ENCODE assay signal across 2 cellular contexts in the genomic region with DNA sequence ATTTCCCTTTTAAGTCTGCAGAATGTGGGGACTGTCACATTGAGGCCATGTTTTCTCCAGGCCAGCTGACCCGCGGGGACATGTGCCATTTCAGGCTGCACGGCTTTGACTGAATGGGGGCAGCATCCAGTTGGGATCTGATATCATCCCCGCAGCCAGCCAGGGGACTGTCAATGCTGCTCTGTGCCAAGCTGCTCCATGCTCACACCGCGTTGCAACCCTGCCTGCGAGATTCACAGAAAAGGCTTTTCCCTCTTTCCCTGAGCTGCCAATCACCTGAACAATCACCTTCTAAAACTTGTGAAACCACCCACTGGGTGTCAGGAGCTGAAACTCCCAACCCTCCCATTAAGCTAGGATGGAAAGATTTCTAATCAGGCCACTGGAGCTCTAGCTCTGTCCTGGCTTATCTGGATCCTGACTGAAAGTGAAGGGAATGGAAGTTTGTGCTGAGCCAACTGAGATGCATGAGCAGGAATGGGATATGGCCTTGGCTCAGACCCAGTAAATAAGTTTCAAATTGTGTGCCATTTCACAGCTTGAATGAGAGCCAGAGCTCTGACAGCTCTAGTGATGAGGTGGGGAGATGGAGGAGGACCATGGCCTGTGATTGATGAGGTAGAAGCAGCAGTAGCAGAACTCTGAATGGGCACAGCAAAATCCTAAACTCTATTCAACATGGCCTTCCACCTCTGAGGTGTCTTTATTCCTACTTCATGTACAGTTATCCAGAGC.
TF ChIP-seq lines count a peak whose summit lies in the region.

No MANE protein-coding gene starts in this region.

TF ChIP-seq in GM23338, 12 proteins besides CTCF, POLR2A, EP300 and RAD21 (continued from another document):
- TF ChIP-seq, protein P1, sequence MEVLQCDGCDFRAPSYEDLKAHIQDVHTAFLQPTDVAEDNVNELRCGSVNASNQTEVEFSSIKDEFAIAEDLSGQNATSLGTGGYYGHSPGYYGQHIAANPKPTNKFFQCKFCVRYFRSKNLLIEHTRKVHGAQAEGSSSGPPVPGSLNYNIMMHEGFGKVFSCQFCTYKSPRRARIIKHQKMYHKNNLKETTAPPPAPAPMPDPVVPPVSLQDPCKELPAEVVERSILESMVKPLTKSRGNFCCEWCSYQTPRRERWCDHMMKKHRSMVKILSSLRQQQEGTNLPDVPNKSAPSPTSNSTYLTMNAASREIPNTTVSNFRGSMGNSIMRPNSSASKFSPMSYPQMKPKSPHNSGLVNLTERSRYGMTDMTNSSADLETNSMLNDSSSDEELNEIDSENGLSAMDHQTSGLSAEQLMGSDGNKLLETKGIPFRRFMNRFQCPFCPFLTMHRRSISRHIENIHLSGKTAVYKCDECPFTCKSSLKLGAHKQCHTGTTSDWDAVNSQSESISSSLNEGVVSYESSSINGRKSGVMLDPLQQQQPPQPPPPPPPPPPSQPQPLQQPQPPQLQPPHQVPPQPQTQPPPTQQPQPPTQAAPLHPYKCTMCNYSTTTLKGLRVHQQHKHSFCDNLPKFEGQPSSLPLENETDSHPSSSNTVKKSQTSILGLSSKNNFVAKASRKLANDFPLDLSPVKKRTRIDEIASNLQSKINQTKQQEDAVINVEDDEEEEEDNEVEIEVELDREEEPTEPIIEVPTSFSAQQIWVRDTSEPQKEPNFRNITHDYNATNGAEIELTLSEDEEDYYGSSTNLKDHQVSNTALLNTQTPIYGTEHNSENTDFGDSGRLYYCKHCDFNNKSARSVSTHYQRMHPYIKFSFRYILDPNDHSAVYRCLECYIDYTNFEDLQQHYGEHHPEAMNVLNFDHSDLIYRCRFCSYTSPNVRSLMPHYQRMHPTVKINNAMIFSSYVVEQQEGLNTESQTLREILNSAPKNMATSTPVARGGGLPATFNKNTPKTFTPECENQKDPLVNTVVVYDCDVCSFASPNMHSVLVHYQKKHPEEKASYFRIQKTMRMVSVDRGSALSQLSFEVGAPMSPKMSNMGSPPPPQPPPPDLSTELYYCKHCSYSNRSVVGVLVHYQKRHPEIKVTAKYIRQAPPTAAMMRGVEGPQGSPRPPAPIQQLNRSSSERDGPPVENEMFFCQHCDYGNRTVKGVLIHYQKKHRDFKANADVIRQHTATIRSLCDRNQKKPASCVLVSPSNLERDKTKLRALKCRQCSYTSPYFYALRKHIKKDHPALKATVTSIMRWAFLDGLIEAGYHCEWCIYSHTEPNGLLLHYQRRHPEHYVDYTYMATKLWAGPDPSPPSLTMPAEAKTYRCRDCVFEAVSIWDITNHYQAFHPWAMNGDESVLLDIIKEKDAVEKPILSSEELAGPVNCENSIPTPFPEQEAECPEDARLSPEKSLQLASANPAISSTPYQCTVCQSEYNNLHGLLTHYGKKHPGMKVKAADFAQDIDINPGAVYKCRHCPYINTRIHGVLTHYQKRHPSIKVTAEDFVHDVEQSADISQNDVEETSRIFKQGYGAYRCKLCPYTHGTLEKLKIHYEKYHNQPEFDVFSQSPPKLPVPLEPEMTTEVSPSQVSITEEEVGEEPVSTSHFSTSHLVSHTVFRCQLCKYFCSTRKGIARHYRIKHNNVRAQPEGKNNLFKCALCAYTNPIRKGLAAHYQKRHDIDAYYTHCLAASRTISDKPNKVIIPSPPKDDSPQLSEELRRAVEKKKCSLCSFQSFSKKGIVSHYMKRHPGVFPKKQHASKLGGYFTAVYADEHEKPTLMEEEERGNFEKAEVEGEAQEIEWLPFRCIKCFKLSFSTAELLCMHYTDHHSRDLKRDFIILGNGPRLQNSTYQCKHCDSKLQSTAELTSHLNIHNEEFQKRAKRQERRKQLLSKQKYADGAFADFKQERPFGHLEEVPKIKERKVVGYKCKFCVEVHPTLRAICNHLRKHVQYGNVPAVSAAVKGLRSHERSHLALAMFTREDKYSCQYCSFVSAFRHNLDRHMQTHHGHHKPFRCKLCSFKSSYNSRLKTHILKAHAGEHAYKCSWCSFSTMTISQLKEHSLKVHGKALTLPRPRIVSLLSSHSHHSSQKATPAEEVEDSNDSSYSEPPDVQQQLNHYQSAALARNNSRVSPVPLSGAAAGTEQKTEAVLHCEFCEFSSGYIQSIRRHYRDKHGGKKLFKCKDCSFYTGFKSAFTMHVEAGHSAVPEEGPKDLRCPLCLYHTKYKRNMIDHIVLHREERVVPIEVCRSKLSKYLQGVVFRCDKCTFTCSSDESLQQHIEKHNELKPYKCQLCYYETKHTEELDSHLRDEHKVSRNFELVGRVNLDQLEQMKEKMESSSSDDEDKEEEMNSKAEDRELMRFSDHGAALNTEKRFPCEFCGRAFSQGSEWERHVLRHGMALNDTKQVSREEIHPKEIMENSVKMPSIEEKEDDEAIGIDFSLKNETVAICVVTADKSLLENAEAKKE (CRISPR knock-in tag; IDR thresholded peaks at IDR 0.05), result no peak
- TF ChIP-seq, protein P2, sequence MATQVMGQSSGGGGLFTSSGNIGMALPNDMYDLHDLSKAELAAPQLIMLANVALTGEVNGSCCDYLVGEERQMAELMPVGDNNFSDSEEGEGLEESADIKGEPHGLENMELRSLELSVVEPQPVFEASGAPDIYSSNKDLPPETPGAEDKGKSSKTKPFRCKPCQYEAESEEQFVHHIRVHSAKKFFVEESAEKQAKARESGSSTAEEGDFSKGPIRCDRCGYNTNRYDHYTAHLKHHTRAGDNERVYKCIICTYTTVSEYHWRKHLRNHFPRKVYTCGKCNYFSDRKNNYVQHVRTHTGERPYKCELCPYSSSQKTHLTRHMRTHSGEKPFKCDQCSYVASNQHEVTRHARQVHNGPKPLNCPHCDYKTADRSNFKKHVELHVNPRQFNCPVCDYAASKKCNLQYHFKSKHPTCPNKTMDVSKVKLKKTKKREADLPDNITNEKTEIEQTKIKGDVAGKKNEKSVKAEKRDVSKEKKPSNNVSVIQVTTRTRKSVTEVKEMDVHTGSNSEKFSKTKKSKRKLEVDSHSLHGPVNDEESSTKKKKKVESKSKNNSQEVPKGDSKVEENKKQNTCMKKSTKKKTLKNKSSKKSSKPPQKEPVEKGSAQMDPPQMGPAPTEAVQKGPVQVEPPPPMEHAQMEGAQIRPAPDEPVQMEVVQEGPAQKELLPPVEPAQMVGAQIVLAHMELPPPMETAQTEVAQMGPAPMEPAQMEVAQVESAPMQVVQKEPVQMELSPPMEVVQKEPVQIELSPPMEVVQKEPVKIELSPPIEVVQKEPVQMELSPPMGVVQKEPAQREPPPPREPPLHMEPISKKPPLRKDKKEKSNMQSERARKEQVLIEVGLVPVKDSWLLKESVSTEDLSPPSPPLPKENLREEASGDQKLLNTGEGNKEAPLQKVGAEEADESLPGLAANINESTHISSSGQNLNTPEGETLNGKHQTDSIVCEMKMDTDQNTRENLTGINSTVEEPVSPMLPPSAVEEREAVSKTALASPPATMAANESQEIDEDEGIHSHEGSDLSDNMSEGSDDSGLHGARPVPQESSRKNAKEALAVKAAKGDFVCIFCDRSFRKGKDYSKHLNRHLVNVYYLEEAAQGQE (IDR thresholded peaks at IDR 0.05; ENCODE audit: unreplicated experiment), result no peak
- TF ChIP-seq CREB1 (CRISPR knock-in tag; IDR thresholded peaks at IDR 0.05; ENCODE audit: low read depth) (no peak), NANOG (IDR thresholded peaks at IDR 0.05; ENCODE audit: borderline replicate concordance) (no peak), ZNF331 (CRISPR knock-in tag; IDR thresholded peaks at IDR 0.05; ENCODE audit: low read depth) (no peak), ZNF114 (CRISPR knock-in tag; IDR thresholded peaks at IDR 0.05) (no peak)
- TF ChIP-seq, protein P3, sequence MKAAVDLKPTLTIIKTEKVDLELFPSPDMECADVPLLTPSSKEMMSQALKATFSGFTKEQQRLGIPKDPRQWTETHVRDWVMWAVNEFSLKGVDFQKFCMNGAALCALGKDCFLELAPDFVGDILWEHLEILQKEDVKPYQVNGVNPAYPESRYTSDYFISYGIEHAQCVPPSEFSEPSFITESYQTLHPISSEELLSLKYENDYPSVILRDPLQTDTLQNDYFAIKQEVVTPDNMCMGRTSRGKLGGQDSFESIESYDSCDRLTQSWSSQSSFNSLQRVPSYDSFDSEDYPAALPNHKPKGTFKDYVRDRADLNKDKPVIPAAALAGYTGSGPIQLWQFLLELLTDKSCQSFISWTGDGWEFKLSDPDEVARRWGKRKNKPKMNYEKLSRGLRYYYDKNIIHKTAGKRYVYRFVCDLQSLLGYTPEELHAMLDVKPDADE (IDR thresholded peaks at IDR 0.05), result no peak

TF ChIP-seq in K562, 482 proteins besides CTCF, POLR2A, EP300 and RAD21 (continued from another document and continues in another):
- TF ChIP-seq, protein P4, sequence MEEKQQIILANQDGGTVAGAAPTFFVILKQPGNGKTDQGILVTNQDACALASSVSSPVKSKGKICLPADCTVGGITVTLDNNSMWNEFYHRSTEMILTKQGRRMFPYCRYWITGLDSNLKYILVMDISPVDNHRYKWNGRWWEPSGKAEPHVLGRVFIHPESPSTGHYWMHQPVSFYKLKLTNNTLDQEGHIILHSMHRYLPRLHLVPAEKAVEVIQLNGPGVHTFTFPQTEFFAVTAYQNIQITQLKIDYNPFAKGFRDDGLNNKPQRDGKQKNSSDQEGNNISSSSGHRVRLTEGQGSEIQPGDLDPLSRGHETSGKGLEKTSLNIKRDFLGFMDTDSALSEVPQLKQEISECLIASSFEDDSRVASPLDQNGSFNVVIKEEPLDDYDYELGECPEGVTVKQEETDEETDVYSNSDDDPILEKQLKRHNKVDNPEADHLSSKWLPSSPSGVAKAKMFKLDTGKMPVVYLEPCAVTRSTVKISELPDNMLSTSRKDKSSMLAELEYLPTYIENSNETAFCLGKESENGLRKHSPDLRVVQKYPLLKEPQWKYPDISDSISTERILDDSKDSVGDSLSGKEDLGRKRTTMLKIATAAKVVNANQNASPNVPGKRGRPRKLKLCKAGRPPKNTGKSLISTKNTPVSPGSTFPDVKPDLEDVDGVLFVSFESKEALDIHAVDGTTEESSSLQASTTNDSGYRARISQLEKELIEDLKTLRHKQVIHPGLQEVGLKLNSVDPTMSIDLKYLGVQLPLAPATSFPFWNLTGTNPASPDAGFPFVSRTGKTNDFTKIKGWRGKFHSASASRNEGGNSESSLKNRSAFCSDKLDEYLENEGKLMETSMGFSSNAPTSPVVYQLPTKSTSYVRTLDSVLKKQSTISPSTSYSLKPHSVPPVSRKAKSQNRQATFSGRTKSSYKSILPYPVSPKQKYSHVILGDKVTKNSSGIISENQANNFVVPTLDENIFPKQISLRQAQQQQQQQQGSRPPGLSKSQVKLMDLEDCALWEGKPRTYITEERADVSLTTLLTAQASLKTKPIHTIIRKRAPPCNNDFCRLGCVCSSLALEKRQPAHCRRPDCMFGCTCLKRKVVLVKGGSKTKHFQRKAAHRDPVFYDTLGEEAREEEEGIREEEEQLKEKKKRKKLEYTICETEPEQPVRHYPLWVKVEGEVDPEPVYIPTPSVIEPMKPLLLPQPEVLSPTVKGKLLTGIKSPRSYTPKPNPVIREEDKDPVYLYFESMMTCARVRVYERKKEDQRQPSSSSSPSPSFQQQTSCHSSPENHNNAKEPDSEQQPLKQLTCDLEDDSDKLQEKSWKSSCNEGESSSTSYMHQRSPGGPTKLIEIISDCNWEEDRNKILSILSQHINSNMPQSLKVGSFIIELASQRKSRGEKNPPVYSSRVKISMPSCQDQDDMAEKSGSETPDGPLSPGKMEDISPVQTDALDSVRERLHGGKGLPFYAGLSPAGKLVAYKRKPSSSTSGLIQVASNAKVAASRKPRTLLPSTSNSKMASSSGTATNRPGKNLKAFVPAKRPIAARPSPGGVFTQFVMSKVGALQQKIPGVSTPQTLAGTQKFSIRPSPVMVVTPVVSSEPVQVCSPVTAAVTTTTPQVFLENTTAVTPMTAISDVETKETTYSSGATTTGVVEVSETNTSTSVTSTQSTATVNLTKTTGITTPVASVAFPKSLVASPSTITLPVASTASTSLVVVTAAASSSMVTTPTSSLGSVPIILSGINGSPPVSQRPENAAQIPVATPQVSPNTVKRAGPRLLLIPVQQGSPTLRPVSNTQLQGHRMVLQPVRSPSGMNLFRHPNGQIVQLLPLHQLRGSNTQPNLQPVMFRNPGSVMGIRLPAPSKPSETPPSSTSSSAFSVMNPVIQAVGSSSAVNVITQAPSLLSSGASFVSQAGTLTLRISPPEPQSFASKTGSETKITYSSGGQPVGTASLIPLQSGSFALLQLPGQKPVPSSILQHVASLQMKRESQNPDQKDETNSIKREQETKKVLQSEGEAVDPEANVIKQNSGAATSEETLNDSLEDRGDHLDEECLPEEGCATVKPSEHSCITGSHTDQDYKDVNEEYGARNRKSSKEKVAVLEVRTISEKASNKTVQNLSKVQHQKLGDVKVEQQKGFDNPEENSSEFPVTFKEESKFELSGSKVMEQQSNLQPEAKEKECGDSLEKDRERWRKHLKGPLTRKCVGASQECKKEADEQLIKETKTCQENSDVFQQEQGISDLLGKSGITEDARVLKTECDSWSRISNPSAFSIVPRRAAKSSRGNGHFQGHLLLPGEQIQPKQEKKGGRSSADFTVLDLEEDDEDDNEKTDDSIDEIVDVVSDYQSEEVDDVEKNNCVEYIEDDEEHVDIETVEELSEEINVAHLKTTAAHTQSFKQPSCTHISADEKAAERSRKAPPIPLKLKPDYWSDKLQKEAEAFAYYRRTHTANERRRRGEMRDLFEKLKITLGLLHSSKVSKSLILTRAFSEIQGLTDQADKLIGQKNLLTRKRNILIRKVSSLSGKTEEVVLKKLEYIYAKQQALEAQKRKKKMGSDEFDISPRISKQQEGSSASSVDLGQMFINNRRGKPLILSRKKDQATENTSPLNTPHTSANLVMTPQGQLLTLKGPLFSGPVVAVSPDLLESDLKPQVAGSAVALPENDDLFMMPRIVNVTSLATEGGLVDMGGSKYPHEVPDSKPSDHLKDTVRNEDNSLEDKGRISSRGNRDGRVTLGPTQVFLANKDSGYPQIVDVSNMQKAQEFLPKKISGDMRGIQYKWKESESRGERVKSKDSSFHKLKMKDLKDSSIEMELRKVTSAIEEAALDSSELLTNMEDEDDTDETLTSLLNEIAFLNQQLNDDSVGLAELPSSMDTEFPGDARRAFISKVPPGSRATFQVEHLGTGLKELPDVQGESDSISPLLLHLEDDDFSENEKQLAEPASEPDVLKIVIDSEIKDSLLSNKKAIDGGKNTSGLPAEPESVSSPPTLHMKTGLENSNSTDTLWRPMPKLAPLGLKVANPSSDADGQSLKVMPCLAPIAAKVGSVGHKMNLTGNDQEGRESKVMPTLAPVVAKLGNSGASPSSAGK (IDR thresholded peaks at IDR 0.05), result 0 out of 2 replicates have a peak, but pooled peaks have one; percentile 9
- TF ChIP-seq, protein P5, sequence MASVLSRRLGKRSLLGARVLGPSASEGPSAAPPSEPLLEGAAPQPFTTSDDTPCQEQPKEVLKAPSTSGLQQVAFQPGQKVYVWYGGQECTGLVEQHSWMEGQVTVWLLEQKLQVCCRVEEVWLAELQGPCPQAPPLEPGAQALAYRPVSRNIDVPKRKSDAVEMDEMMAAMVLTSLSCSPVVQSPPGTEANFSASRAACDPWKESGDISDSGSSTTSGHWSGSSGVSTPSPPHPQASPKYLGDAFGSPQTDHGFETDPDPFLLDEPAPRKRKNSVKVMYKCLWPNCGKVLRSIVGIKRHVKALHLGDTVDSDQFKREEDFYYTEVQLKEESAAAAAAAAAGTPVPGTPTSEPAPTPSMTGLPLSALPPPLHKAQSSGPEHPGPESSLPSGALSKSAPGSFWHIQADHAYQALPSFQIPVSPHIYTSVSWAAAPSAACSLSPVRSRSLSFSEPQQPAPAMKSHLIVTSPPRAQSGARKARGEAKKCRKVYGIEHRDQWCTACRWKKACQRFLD (CRISPR knock-in tag; IDR thresholded peaks at IDR 0.05), result 0 out of 2 replicates have a peak, but pooled peaks have one; percentile 28
